ENCODE assay signal across 8 cellular contexts in genomic region chr6:159106627-159107241, GRCh38.
A peak's percentile ranks its signal among the peaks of the same experiment; 100 is the strongest.
DNase-seq lines count a peak whose midpoint lies in the region; ATAC-seq and TF ChIP-seq lines count a peak whose summit lies in the region.

No MANE protein-coding gene starts in this region.

- H3K4me2 ChIP-seq in SU-DHL-6 (ENCODE audit: low read depth, low read length, poor library complexity, severe bottlenecking), result peak overlapping the region; percentile 94

- H3K9ac ChIP-seq in SU-DHL-6 (ENCODE audit: low read length), result peak overlapping the region; percentile 56

- H3K27ac ChIP-seq in SU-DHL-6 (ENCODE audit: low read depth, low read length), result peak overlapping the region; percentile 98

- no peaks in the 10 kb centered on the region for H3K9me3 ChIP-seq in SU-DHL-6 (ENCODE audit: insufficient read depth, low read length)

- H2AFZ ChIP-seq in SU-DHL-6 (ENCODE audit: low read depth, low read length, severe bottlenecking), result no peak overlapping the region

- peak; percentile 80 for ATAC-seq in GM21526 (IDR thresholded peaks at IDR 0.05; ENCODE audit: low FRiP score, unreplicated experiment)

- no peak for TF ChIP-seq CTCF in SU-DHL-6 (IDR thresholded peaks at IDR 0.05; ENCODE audit: insufficient read depth, low read length, poor library complexity, severe bottlenecking)

- peak overlapping the region; percentile 46 for H3K4me3 ChIP-seq in Jurkat, Clone E6-1 (ENCODE audit: low read length)
- H3K4me3 ChIP-seq in SU-DHL-6 (ENCODE audit: insufficient read depth, low read length, poor library complexity, severe bottlenecking), result peak overlapping the region; percentile 48

- no peaks in the 10 kb centered on the region for H3K36me3 ChIP-seq in SU-DHL-6 (ENCODE audit: low read length)

- H3K27me3 ChIP-seq in SU-DHL-6 (ENCODE audit: low read length), result no peaks in the 10 kb centered on the region

- peaks cover 36% of the 10 kb centered on the region for H3F3A ChIP-seq in SU-DHL-6 (ENCODE audit: insufficient read depth)

- H3K79me2 ChIP-seq in SU-DHL-6 (ENCODE audit: insufficient read depth, low read length), result no peaks in the 10 kb centered on the region

- H4K20me1 ChIP-seq in SU-DHL-6 (ENCODE audit: low read depth, low read length), result no peaks in the 10 kb centered on the region

- no peaks in the 10 kb centered on the region for H3K9me2 ChIP-seq in SU-DHL-6 (replicated peaks; ENCODE audit: insufficient read depth, low read length)

- peak; percentile 71 for DNase-seq in Daoy (ENCODE audit: low read depth)
- DNase-seq in Jurkat, Clone E6-1 (ENCODE audit: low read depth, low spot score), result peak; percentile 97
- peak; percentile 76 for DNase-seq in activated naive CD8-positive, alpha-beta T cell treated with anti-CD3 and anti-CD28 coated beads, Interleukin-2, amount 50 U/mL, for 16 hours (ENCODE audit: low read depth, low spot score)
- peak in 41 of 51 donors; percentile 5 to 82 (median 49) for DNase-seq in hypothalamus (lab: John Stamatoyannopoulos, UW)
- peak; percentile 90 for DNase-seq in stimulated activated CD4-positive, alpha-beta T cell treated with anti-CD3 and anti-CD28 coated beads, Interleukin-15, amount 100 ng/mL, for 24 hours
- DNase-seq in HPDE6-E6E7 (ENCODE audit: extremely low spot score), result no peak
